18 cellular contexts compared by ENCODE assay signal in the genomic region with DNA sequence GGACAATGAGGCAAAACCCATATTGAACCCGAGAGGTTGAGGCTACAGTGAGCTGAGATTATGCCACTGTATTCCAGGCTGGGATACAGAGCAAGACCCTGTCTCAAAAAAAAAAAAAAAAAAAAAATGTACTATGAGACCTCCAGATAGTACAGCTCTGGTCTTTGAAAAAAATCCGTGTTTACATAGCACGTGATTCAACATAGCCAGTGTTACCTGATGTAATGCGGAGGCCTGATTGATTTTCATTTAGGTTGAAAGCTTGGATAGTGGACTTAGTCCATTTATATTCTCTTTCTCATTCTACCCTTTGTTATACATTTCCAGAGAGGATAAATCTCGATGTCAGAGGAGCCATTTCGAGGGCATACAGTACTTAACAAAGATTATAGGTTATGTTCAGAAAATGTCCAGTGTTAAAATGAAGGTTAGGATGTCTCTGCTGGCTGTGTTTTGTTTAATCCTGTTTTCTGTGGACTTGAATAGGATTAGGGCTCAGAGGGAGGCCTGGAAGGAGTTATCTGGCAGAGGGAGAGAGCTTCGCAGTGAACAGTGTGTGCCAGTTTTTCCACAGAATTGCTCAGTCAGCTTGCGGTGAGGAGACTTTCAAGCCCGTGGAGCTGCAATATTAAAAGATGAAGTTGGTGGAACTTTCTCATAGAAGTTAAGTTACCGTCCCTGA. TPM values are rescaled to one million over a fixed set of nuclear protein-coding genes. Genes with fewer than 3 reads are reported as not detected.
DNase-seq lines count a peak whose midpoint lies in the region; ATAC-seq and TF ChIP-seq lines count a peak whose summit lies in the region.
"Had no signal": no experiment of that assay in that cellular context is flagged by ENCODE, and none has a peak within 500 bp of the region (broad histone marks: within the 10 kb centered on the region; RNA-seq: fewer than 3 reads in every experiment).

No MANE protein-coding gene starts in this region.

- H3F3A ChIP-seq in GM23248 (ENCODE audit: insufficient read depth) = no peaks in the 10 kb centered on the region

- H3K9ac ChIP-seq in GM23248 (no peak overlapping the region), adipocyte (ENCODE audit: low read length) (peak overlapping the region; percentile 26)
- H3K9ac ChIP-seq: BLaER1 had no signal

- H3K27me3 ChIP-seq in GM23248 (replicated peaks; ENCODE audit: insufficient read depth) = no peaks in the 10 kb centered on the region
- H3K27me3 ChIP-seq in adipocyte (replicated peaks; ENCODE audit: control insufficient read depth, insufficient read depth, low read length) = no peaks in the 10 kb centered on the region
- H3K27me3 ChIP-seq: BLaER1, colonic mucosa had no signal

- H3K4me2 ChIP-seq in GM23248 (ENCODE audit: unreplicated experiment) = no peak overlapping the region
- H3K4me2 ChIP-seq: BLaER1 had no signal

- DNase-seq in GM23248 = peak; percentile 36
- DNase-seq in adipocyte (ENCODE audit: low read depth) = peak; percentile 9
- DNase-seq in fibroblast of the aortic adventitia (ENCODE audit: low read depth) = peak; percentile 53
- DNase-seq in progenitor cell of endocrine pancreas (ENCODE audit: low spot score, unreplicated experiment) = no peak
- DNase-seq in NCI-H187 treated with DMSO at 0.1 percent for 48 hours (lab: John Stamatoyannopoulos, UW) = no peak
- DNase-seq in central memory CD4-positive, alpha-beta T cell = no peak
- DNase-seq: activated naive CD4-positive, alpha-beta T cell treated with anti-CD3 and anti-CD28 coated beads, Interleukin-2, amount 50 U/mL, for 16 hours; colonic mucosa; DMS79 treated with DMSO at 0.1 percent for 48 hours; erythroblast; lower lobe of right lung; NCI-H1105 treated with DMSO at 0.1 percent for 48 hours; NCI-H446 treated with DMSO at 0.1 percent for 48 hours; T-cell had no signal

- peak overlapping the region; percentile 27 for H3K4me3 Mint-ChIP-seq in progenitor cell of endocrine pancreas (ENCODE audit: low read depth)
- H3K4me3 Mint-ChIP-seq: T-cell had no signal

- H3K9me3 ChIP-seq in GM23248 (ENCODE audit: low read depth) = no peaks in the 10 kb centered on the region
- H3K9me3 ChIP-seq in adipocyte (ENCODE audit: control insufficient read depth, low read length) = no peaks in the 10 kb centered on the region
- H3K9me3 ChIP-seq: BLaER1, colonic mucosa, lower lobe of right lung had no signal

- H2AFZ ChIP-seq in GM23248 = peak overlapping the region; percentile 55; the same call in 1 of the 2 replicates

- no peaks in the 10 kb centered on the region for H4K20me1 ChIP-seq in GM23248 (ENCODE audit: insufficient read depth)
- H4K20me1 ChIP-seq: BLaER1 had no signal

- no peaks in the 10 kb centered on the region for H3K9me3 Mint-ChIP-seq in progenitor cell of endocrine pancreas (ENCODE audit: low read depth)
- H3K9me3 Mint-ChIP-seq: T-cell had no signal

- no peaks in the 10 kb centered on the region for H3K79me2 ChIP-seq in GM23248 (ENCODE audit: insufficient read depth)

- peaks cover 9% of the 10 kb centered on the region for H3K4me1 Mint-ChIP-seq in progenitor cell of endocrine pancreas (ENCODE audit: low read depth)
- H3K4me1 Mint-ChIP-seq: T-cell had no signal

- peak overlapping the region; percentile 84 for H3K27ac Mint-ChIP-seq in progenitor cell of endocrine pancreas
- H3K27ac Mint-ChIP-seq: T-cell had no signal

- no peaks in the 10 kb centered on the region for H3K36me3 ChIP-seq in GM23248 (ENCODE audit: low read depth)
- H3K36me3 ChIP-seq in adipocyte (ENCODE audit: control insufficient read depth, insufficient read depth, low read length, severe bottlenecking) = no peaks in the 10 kb centered on the region
- H3K36me3 ChIP-seq: BLaER1, colonic mucosa, lower lobe of right lung had no signal

- H3K27me3 Mint-ChIP-seq in progenitor cell of endocrine pancreas = no peaks in the 10 kb centered on the region
- H3K27me3 Mint-ChIP-seq: T-cell had no signal

- H3K4me1 ChIP-seq in GM23248 (ENCODE audit: insufficient read depth) = no peaks in the 10 kb centered on the region
- H3K4me1 ChIP-seq in adipocyte (ENCODE audit: control insufficient read depth, insufficient read depth, low read length) = peaks cover 14% of the 10 kb centered on the region
- H3K4me1 ChIP-seq: colonic mucosa, lower lobe of right lung had no signal

- in situ Hi-C loops in GM23248 (cut with MboI) = no loop called here

- H3K4me3 ChIP-seq in GM23248 (no peak overlapping the region), adipocyte (ENCODE audit: low read length) (no peak overlapping the region), fibroblast of the aortic adventitia (ENCODE audit: low read depth, low read length) (no peak overlapping the region)
- H3K4me3 ChIP-seq: BLaER1, colonic mucosa, K562, lower lobe of right lung had no signal

- no peaks in the 10 kb centered on the region for H3K36me3 Mint-ChIP-seq in progenitor cell of endocrine pancreas (ENCODE audit: insufficient read depth)
- H3K36me3 Mint-ChIP-seq: T-cell had no signal

- TF ChIP-seq CTCF in fibroblast of the aortic adventitia (IDR thresholded peaks at IDR 0.05; ENCODE audit: insufficient read depth, low read length) = no peak
- no peak for TF ChIP-seq CTCF in progenitor cell of endocrine pancreas (IDR thresholded peaks at IDR 0.05; ENCODE audit: unreplicated experiment)

- WGBS in GM23248 (ENCODE audit: low coverage in 1 of 2, low lambda C conversion rate in 2 of 2, missing lambda C conversion rate in 2 of 2), 2 experiments = 49 to 52% methylated on average over 10 of the region's 10 CpGs

- no peak overlapping the region for H3K27ac ChIP-seq in GM23248
- H3K27ac ChIP-seq: BLaER1, colonic mucosa, lower lobe of right lung had no signal

- ATAC-seq in HG03521 (IDR thresholded peaks at IDR 0.05; ENCODE audit: unreplicated experiment) = no peak
- ATAC-seq in HG03039 (IDR thresholded peaks at IDR 0.05; ENCODE audit: unreplicated experiment) = no peak
- ATAC-seq: K562, lower lobe of right lung, T-cell had no signal

- no peaks in the 10 kb centered on the region for H3K9me2 ChIP-seq in GM23248 (ENCODE audit: insufficient read depth)

RNA-seq across cellular contexts. Expression of a gene that starts 33.9 kb away (rescaled TPM):
- total RNA-seq in GM23248 (2014; rRNA removed; shearing (Covaris generic)) = 62.6 and 80.3 TPM in 2 replicates
- polyA plus RNA-seq in GM23248 (2016; fragmentation: Nextera tagmentation; extraction: Ambion mirVana) = 78.0 and 78.3 TPM in 2 replicates
- total RNA-seq in fibroblast of the aortic adventitia (ENCODE audit: low replicate concordance) (181 and 1,118 TPM in 2 replicates), progenitor cell of endocrine pancreas (256 and 265 TPM in 2 replicates)

Comparison
In these comparisons a context has a peak if more than half of its experiments do, and no peak if none do; other contexts are left out.
1. DNase-seq: peak in GM23248 (single experiment), adipocyte (single experiment) and fibroblast of the aortic adventitia (single experiment); none in progenitor cell of endocrine pancreas (single experiment), NCI-H187 treated with DMSO at 0.1 percent for 48 hours (single experiment) and central memory CD4-positive, alpha-beta T cell (single experiment).